Comparison of ENCODE assay signal across 1 cellular context in genomic region chr10:44864637-44865288, GRCh38.
TF ChIP-seq lines count a peak whose summit lies in the region.

No MANE protein-coding gene starts in this region.

TF ChIP-seq in IMR-90, 13 proteins besides CTCF, POLR2A, EP300 and RAD21:
- TF ChIP-seq USF2 (IDR thresholded peaks at IDR 0.05; ENCODE audit: low read depth, low read length) = peak; percentile 88
- peak; percentile 93 for TF ChIP-seq SMC3 (IDR thresholded peaks at IDR 0.05; ENCODE audit: low read depth, low read length)
- peak; percentile 75 for TF ChIP-seq CEBPB (IDR thresholded peaks at IDR 0.05; ENCODE audit: low read depth, low read length)
- no peak for TF ChIP-seq NFE2L2 (IDR thresholded peaks at IDR 0.05; ENCODE audit: low read depth, low read length)
- no peak for TF ChIP-seq CHD1 (IDR thresholded peaks at IDR 0.05; ENCODE audit: low read depth, low read length)
- no peak for TF ChIP-seq MXI1 (IDR thresholded peaks at IDR 0.05; ENCODE audit: borderline replicate concordance, low read depth, low read length)
- no peak for TF ChIP-seq RFX5 (IDR thresholded peaks at IDR 0.05; ENCODE audit: low read depth, low read length)
- TF ChIP-seq ELK1 (IDR thresholded peaks at IDR 0.05; ENCODE audit: borderline replicate concordance, low read depth, low read length) = no peak
- TF ChIP-seq MAZ (IDR thresholded peaks at IDR 0.05; ENCODE audit: borderline replicate concordance, low read depth, low read length) = peak; percentile 61; the same call in 1 of the 2 replicates
- peak; percentile 51 for TF ChIP-seq RCOR1 (IDR thresholded peaks at IDR 0.05; ENCODE audit: insufficient replicate concordance, low read length)
- peak; percentile 85 for TF ChIP-seq BHLHE40 (IDR thresholded peaks at IDR 0.05; ENCODE audit: low read depth, low read length)
- no peak for TF ChIP-seq FOS (IDR thresholded peaks at IDR 0.05; ENCODE audit: low read depth, low read length)
- TF ChIP-seq MAFK (IDR thresholded peaks at IDR 0.05; ENCODE audit: low read depth, low read length) = no peak
